Comparison of ENCODE assay signal across 8 cellular contexts in genomic region chr1:178501705-178502329, GRCh38. TPM values are rescaled to one million over a fixed set of nuclear protein-coding genes. Genes with fewer than 3 reads are reported as not detected.
DNase-seq lines count a peak whose midpoint lies in the region; ATAC-seq and TF ChIP-seq lines count a peak whose summit lies in the region.

No MANE protein-coding gene starts in this region.

- H3K4me3 ChIP-seq in AG04449 (ENCODE audit: low read depth, low read length) = no peak overlapping the region

- TF ChIP-seq CTCF in AG04449 (IDR thresholded peaks at IDR 0.05; ENCODE audit: insufficient read depth, low read length, missing control alignments) = peak; percentile 90

- POLR2A ChIA-PET in AG04449 (lab: Yijun Ruan, JAX) = no interaction called here

- CTCF ChIA-PET in AG04449 (lab: Yijun Ruan, JAX) = interaction anchor here (0.5 to 9.0 kb wide), 56 partner anchors 14 to 555 kb away, joined by 3 to 205 read pairs (median 4); partner anchors contain the start of gene TEX35

- no peak for DNase-seq in AG04449 (ENCODE audit: low read depth, low spot score)
- DNase-seq in NCI-H187 treated with DMSO at 0.1 percent for 48 hours (lab: John Stamatoyannopoulos, UW) = peak; percentile 57
- DNase-seq in UCSD-AML1 (lab: John Stamatoyannopoulos, UW; ENCODE audit: unreplicated experiment) = peak; percentile 74
- peak; percentile 17 to 73 for DNase-seq in dermis microvascular lymphatic vessel endothelial cell (ENCODE audit: low read depth in 2 of 2)
- DNase-seq in medulla oblongata (ENCODE audit: extremely low spot score) = peak; percentile 76
- DNase-seq in stimulated activated CD8-positive, alpha-beta memory T cell treated with anti-CD3 and anti-CD28 coated beads, Interleukin-4, amount 100 ng/mL, for 1 hour (ENCODE audit: low read depth in 2 of 2, low spot score in 1 of 2) = peak; percentile 5 to 12

- ATAC-seq in GM18498 (IDR thresholded peaks at IDR 0.05; ENCODE audit: unreplicated experiment) = peak; percentile 83
- peak; percentile 81 for ATAC-seq in HG02885 (IDR thresholded peaks at IDR 0.05; ENCODE audit: poor library complexity, unreplicated experiment)

RNA-seq across cellular contexts. Expression of gene CLEC20A, which starts 5.1 kb away (rescaled TPM):
- total RNA-seq in dermis microvascular lymphatic vessel endothelial cell = not detected in 2 replicates

RNA-seq across cellular contexts. Expression of gene TEX35, which starts 11.1 kb away (rescaled TPM):
- not detected in 2 replicates for total RNA-seq in dermis microvascular lymphatic vessel endothelial cell
